Comparison of ENCODE assay signal across 24 cellular contexts in genomic region chr6:52953911-52954839, GRCh38. TPM values are rescaled to one million over a fixed set of nuclear protein-coding genes. Genes with fewer than 3 reads are reported as not detected.
A peak's percentile ranks its signal among the peaks of the same experiment; 100 is the strongest.
DNase-seq lines count a peak whose midpoint lies in the region; ATAC-seq and TF ChIP-seq lines count a peak whose summit lies in the region.
"Had no signal": no experiment of that assay in that cellular context is flagged by ENCODE, and none has a peak within 500 bp of the region (broad histone marks: within the 10 kb centered on the region; RNA-seq: fewer than 3 reads in every experiment).

No MANE protein-coding gene starts in this region.

- H3K4me1 ChIP-seq in sigmoid colon = no peaks in the 10 kb centered on the region
- H3K4me1 ChIP-seq: colonic mucosa, tibial artery had no signal

- WGBS in sigmoid colon, 2 donors = 73% methylated on average over 6 of the region's 6 CpGs

- intact Hi-C loops in CD14-positive monocyte (cut with micrococcal nuclease) (no loop called here), sigmoid colon (cut with DNase I) (no loop called here)

- no peaks in the 10 kb centered on the region for H3K4me1 Mint-ChIP-seq in CD14-positive monocyte
- H3K4me1 Mint-ChIP-seq: activated CD4-positive, alpha-beta T cell treated with anti-CD3 and anti-CD28 coated beads, Interleukin-2, amount 10 ng/mL, durations not matched to agents 24 days and 14 days; CD4-positive, CD25-positive, alpha-beta regulatory T cell; memory B cell had no signal

- no peak for TF ChIP-seq EP300 in sigmoid colon (IDR thresholded peaks at IDR 0.05)

- TF ChIP-seq POLR2A in sigmoid colon (IDR thresholded peaks at IDR 0.05) = no peak

- TF ChIP-seq CTCF in LNCaP clone FGC (IDR thresholded peaks at IDR 0.05; ENCODE audit: control insufficient read depth, extremely low read depth, insufficient read depth) (no peak), CD14-positive monocyte (IDR thresholded peaks at IDR 0.05) (no peak), sigmoid colon (IDR thresholded peaks at IDR 0.05) (no peak)

- no peak overlapping the region for H3K27ac ChIP-seq in sigmoid colon
- H3K27ac ChIP-seq: colonic mucosa, tibial artery had no signal

- H3K27me3 ChIP-seq in sigmoid colon = no peaks in the 10 kb centered on the region
- H3K27me3 ChIP-seq: colonic mucosa, tibial artery had no signal

- H3K4me3 ChIP-seq in LNCaP clone FGC (ENCODE audit: low read depth, low read length) (no peak overlapping the region), sigmoid colon (no peak overlapping the region)
- H3K4me3 ChIP-seq: colonic mucosa, tibial artery had no signal

- no peak overlapping the region for H3K27ac Mint-ChIP-seq in CD14-positive monocyte
- H3K27ac Mint-ChIP-seq: activated CD4-positive, alpha-beta T cell treated with anti-CD3 and anti-CD28 coated beads, Interleukin-2, amount 10 ng/mL, durations not matched to agents 24 days and 14 days; CD4-positive, CD25-positive, alpha-beta regulatory T cell; memory B cell; nephron progenitor cell had no signal

- no peaks in the 10 kb centered on the region for H3K36me3 ChIP-seq in sigmoid colon
- H3K36me3 ChIP-seq: colonic mucosa, tibial artery had no signal

- peak; percentile 64 for ATAC-seq in GM19351 (IDR thresholded peaks at IDR 0.05; ENCODE audit: unreplicated experiment)
- no peak for ATAC-seq in GM21360 (IDR thresholded peaks at IDR 0.05; ENCODE audit: unreplicated experiment)
- ATAC-seq: HepG2 had no signal

- peak; percentile 40 for DNase-seq in EH (ENCODE audit: low read depth)
- DNase-seq in LNCaP clone FGC (ENCODE audit: low read depth) = peak; percentile 54
- peak; percentile 8 for DNase-seq in ecto neural progenitor cell (ENCODE audit: low spot score)
- no peak for DNase-seq in CD14-positive monocyte (ENCODE audit: low spot score)
- DNase-seq in ureter (ENCODE audit: low spot score) = no peak
- no peak for DNase-seq in sigmoid colon
- DNase-seq: activated CD4-positive, alpha-beta T cell treated with anti-CD3 and anti-CD28 coated beads, Interleukin-2, amount 10 ng/mL, durations not matched to agents 24 days and 14 days; activated CD8-positive, alpha-beta memory T cell treated with anti-CD3 and anti-CD28 coated beads, Interleukin-2, amount 50 U/mL, for 4 hours; CD4-positive, CD25-positive, alpha-beta regulatory T cell; colonic mucosa; DMS79; foreskin melanocyte; hypothalamus; kidney; NCI-H1694; NCI-H345; nephron progenitor cell; tibial artery had no signal

- peaks cover 0 to 3% (median 0%) of the 10 kb centered on the region in 7 donors for H3K9me3 Mint-ChIP-seq in CD14-positive monocyte
- H3K9me3 Mint-ChIP-seq: activated CD4-positive, alpha-beta T cell treated with anti-CD3 and anti-CD28 coated beads, Interleukin-2, amount 10 ng/mL, durations not matched to agents 24 days and 14 days; CD4-positive, CD25-positive, alpha-beta regulatory T cell; memory B cell had no signal

- H3K36me3 Mint-ChIP-seq in CD14-positive monocyte = no peaks in the 10 kb centered on the region
- H3K36me3 Mint-ChIP-seq: CD4-positive, CD25-positive, alpha-beta regulatory T cell; memory B cell had no signal

- peaks cover 0 to 9% (median 0%) of the 10 kb centered on the region in 3 donors for H3K27me3 Mint-ChIP-seq in CD14-positive monocyte (ENCODE audit: low read depth in 3 of 3)

- no peaks in the 10 kb centered on the region for H3K9me3 ChIP-seq in sigmoid colon
- H3K9me3 ChIP-seq: colonic mucosa, tibial artery had no signal

- H3K4me3 Mint-ChIP-seq in CD14-positive monocyte = no peak overlapping the region
- H3K4me3 Mint-ChIP-seq: activated CD4-positive, alpha-beta T cell treated with anti-CD3 and anti-CD28 coated beads, Interleukin-2, amount 10 ng/mL, durations not matched to agents 24 days and 14 days; CD4-positive, CD25-positive, alpha-beta regulatory T cell; memory B cell; nephron progenitor cell had no signal

RNA-seq across cellular contexts. Expression of gene GSTA4, which starts 40.9 kb away (rescaled TPM):
- polyA plus RNA-seq in CD14-positive monocyte = under 1 TPM; 0.34 to 0.41 TPM
- 12.2 TPM for total RNA-seq in ureter
- 10 to 100 TPM; 21.0 to 37.0 (median 32.0) TPM for total RNA-seq in sigmoid colon
- 10 to 100 TPM; 15.6 to 18.0 (median 16.2) TPM for polyA plus RNA-seq in sigmoid colon

RNA-seq across cellular contexts. Expression of gene GSTA3, which starts 44.7 kb away (rescaled TPM):
- polyA plus RNA-seq in CD14-positive monocyte (not detected), sigmoid colon (not detected)
- total RNA-seq in ureter (not detected), sigmoid colon (not detected)
- total RNA-seq: activated CD4-positive, alpha-beta T cell treated with anti-CD3 and anti-CD28 coated beads, Interleukin-2, amount 10 ng/mL, durations not matched to agents 24 days and 14 days; CD4-positive, CD25-positive, alpha-beta regulatory T cell; colonic mucosa; endothelial cell of umbilical vein; HepG2; kidney; posterior vena cava had no signal
- polyA plus RNA-seq: CD4-positive, CD25-positive, alpha-beta regulatory T cell; endothelial cell of umbilical vein; HepG2 had no signal

Comparison
In these comparisons a context has a peak if more than half of its experiments do, and no peak if none do; other contexts are left out.
1. DNase-seq: peak in EH (single experiment), LNCaP clone FGC (single experiment) and ecto neural progenitor cell (single experiment); none in CD14-positive monocyte (single experiment), ureter (single experiment) and sigmoid colon (single experiment).